Comparison of ENCODE assay signal across 10 cellular contexts in the genomic region with DNA sequence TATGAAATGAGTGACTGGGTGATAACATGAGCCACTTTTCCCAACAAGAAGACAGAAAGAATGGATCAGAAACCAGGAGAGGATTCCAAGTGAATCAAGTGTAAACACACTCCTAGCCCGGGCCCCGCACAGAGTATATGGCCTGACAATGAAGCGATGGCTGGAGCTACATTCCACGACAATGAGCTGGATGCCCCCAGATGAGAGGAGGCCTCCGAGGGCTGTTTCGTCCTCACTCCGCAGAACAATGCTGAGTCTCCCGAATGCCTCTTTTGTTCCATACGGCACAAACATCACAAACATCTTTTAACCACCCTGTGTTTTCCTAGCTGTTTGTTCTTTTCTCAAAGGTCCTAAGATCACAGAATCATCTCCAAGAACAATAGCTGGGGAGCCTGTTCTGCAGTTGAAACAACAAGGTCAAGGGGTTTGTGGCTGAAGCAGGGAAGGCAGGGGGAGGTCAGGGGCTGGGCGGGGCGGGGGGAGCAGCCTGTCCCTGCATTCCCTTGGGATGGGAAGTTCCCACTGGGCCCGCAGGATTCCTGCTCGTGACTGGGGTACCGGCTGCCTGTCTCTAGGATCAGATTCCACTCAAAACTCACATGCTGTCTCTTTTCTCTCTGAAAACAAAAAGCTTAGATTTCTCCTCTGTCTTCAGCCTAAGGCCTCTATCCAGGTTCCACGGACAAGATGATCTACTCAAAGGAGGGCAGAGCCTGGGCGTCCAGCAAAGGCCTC.
DNase-seq lines count a peak whose midpoint lies in the region; ATAC-seq and TF ChIP-seq lines count a peak whose summit lies in the region.
"Had no signal": no experiment of that assay in that cellular context is flagged by ENCODE, and none has a peak within 500 bp of the region (broad histone marks: within the 10 kb centered on the region; RNA-seq: fewer than 3 reads in every experiment).

No MANE protein-coding gene starts in this region.

- H3K4me1 ChIP-seq in SJCRH30: peaks cover 5% of the 10 kb centered on the region

- H3K4me3 ChIP-seq in SJCRH30 (no peak overlapping the region; the same call in none of the 2 replicates), foreskin fibroblast (ENCODE audit: low read depth in 1 of 2, low read length in 2 of 2) (no peak overlapping the region)
- H3K4me3 ChIP-seq: spleen had no signal

- H3K27ac Mint-ChIP-seq in stimulated activated effector memory CD8-positive, alpha-beta T cell treated with anti-CD3 and anti-CD28 coated beads, Interleukin-12 subunit alpha, Interleukin-12 subunit beta, amount 100 ng/mL, for 72 hours: no peak overlapping the region

- no peaks in the 10 kb centered on the region for H3K9me3 Mint-ChIP-seq in stimulated activated effector memory CD8-positive, alpha-beta T cell treated with anti-CD3 and anti-CD28 coated beads, Interleukin-12 subunit alpha, Interleukin-12 subunit beta, amount 100 ng/mL, for 72 hours

- H3K9me3 ChIP-seq in SJCRH30 (replicated peaks): no peaks in the 10 kb centered on the region
- H3K9me3 ChIP-seq: spleen had no signal

- H3K27me3 ChIP-seq in SJCRH30: no peaks in the 10 kb centered on the region
- H3K27me3 ChIP-seq: spleen had no signal

- no peak overlapping the region for H3K4me3 Mint-ChIP-seq in stimulated activated effector memory CD8-positive, alpha-beta T cell treated with anti-CD3 and anti-CD28 coated beads, Interleukin-12 subunit alpha, Interleukin-12 subunit beta, amount 100 ng/mL, for 72 hours

- H3K27ac ChIP-seq in SJCRH30: peak overlapping the region; percentile 58

- no peaks in the 10 kb centered on the region for H3K36me3 Mint-ChIP-seq in stimulated activated effector memory CD8-positive, alpha-beta T cell treated with anti-CD3 and anti-CD28 coated beads, Interleukin-12 subunit alpha, Interleukin-12 subunit beta, amount 100 ng/mL, for 72 hours

- H3K36me3 ChIP-seq in SJCRH30: no peaks in the 10 kb centered on the region
- H3K36me3 ChIP-seq: spleen had no signal

- no peak for ATAC-seq in HG02759 (IDR thresholded peaks at IDR 0.05; ENCODE audit: unreplicated experiment)
- no peak for ATAC-seq in stimulated activated effector memory CD8-positive, alpha-beta T cell treated with anti-CD3 and anti-CD28 coated beads, Interleukin-12 subunit alpha, Interleukin-12 subunit beta, amount 100 ng/mL, for 72 hours

- H3K4me1 Mint-ChIP-seq in stimulated activated effector memory CD8-positive, alpha-beta T cell treated with anti-CD3 and anti-CD28 coated beads, Interleukin-12 subunit alpha, Interleukin-12 subunit beta, amount 100 ng/mL, for 72 hours: no peaks in the 10 kb centered on the region

- TF ChIP-seq CTCF in foreskin fibroblast (IDR thresholded peaks at IDR 0.05; ENCODE audit: low read depth, low read length): no peak

- DNase-seq in ELR (ENCODE audit: low read depth): peak; percentile 94
- DNase-seq in SJCRH30: peak; percentile 55 to 62
- DNase-seq in foreskin fibroblast: peak; percentile 92 to 95
- DNase-seq in pulmonary artery endothelial cell (ENCODE audit: low read depth, low spot score): peak; percentile 89
- no peak for DNase-seq in NCI-H1417 treated with DMSO at 0.1 percent for 48 hours (lab: John Stamatoyannopoulos, UW)
- no peak for DNase-seq in stimulated activated effector memory CD8-positive, alpha-beta T cell treated with anti-CD3 and anti-CD28 coated beads, Interleukin-12 subunit alpha, Interleukin-12 subunit beta, amount 100 ng/mL, for 72 hours (ENCODE audit: low spot score in 2 of 2)
- no peak for DNase-seq in T-helper 1 cell
- DNase-seq: activated CD4-positive, alpha-beta T cell treated with anti-CD3 and anti-CD28 coated beads, Interleukin-2, amount 50 U/mL, for 4 hours; spleen had no signal

Comparison
In these comparisons a context has a peak if more than half of its experiments do, and no peak if none do; other contexts are left out.
1. DNase-seq: peak in ELR (single experiment), SJCRH30 (2 of 2), foreskin fibroblast (2 of 2) and pulmonary artery endothelial cell (single experiment); none in NCI-H1417 treated with DMSO at 0.1 percent for 48 hours (single experiment), stimulated activated effector memory CD8-positive, alpha-beta T cell treated with anti-CD3 and anti-CD28 coated beads, Interleukin-12 subunit alpha, Interleukin-12 subunit beta, amount 100 ng/mL, for 72 hours (0 of 2) and T-helper 1 cell (0 of 5).